In the genomic region with DNA sequence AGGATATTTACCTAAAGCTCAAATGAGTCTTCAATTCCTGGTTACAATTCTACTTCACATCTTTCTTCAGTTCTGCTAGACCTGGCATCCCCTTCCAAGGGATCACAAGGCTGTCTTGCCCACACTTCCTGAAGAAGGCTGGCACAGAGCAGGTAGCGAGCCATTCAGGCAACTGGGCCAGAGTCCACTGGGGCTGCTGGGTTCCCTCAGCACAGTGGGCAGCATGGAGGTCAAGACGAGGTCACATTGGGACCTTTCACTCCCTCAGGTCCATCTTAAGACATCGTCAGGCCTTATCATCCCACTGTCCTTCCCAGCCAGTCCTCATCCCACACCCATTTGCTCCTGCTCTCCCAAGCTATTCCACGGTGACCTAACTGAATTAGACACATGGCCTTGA, we compare ENCODE assay signal across 11 cellular contexts.
DNase-seq lines count a peak whose midpoint lies in the region; ATAC-seq, FAIRE-seq and TF ChIP-seq lines count a peak whose summit lies in the region.
"Had no signal": no experiment of that assay in that cellular context is flagged by ENCODE, and none has a peak within 500 bp of the region (broad histone marks: within the 10 kb centered on the region; RNA-seq: fewer than 3 reads in every experiment).

No MANE protein-coding gene starts in this region.

- POLR2A ChIA-PET in activated CD8-positive, alpha-beta T cell treated with anti-CD3 and anti-CD28 coated beads, Interleukin-2, amount 10 ng/mL, durations not matched to agents 7 days and 5 days (lab: Charles Lee) = interaction anchor here (1.0 to 1.5 kb wide), 2 partner anchors 18 to 143 kb away, joined by 3 to 5 read pairs; partner anchors contain the start of gene HIF1A

- ATAC-seq in activated CD8-positive, alpha-beta T cell treated with anti-CD3 and anti-CD28 coated beads, Interleukin-2, amount 10 ng/mL, durations not matched to agents 7 days and 5 days = no peak
- no peak for ATAC-seq in stimulated activated naive B cell treated with anti-CD40 and anti-IgM and Interleukin-4, amounts not matched to agents 10 μg/mL and 1 μg/mL and 100 μg/mL, for 72 hours (replicated peaks)
- ATAC-seq: Panc1 had no signal

- H3K27ac ChIP-seq in right atrium auricular region = peak overlapping the region; percentile 71 to 78

- H3K27me3 Mint-ChIP-seq in T-helper 2 cell treated with Interferon-gamma antibody and Interleukin-4, amounts not matched to agents 5 μg/mL and 100 μg/mL, for 36 hours (ENCODE audit: low read depth) = no peaks in the 10 kb centered on the region
- no peaks in the 10 kb centered on the region for H3K27me3 Mint-ChIP-seq in activated CD8-positive, alpha-beta T cell treated with anti-CD3 and anti-CD28 coated beads, Interleukin-2, amount 10 ng/mL, durations not matched to agents 7 days and 5 days (ENCODE audit: low read depth)
- no peaks in the 10 kb centered on the region for H3K27me3 Mint-ChIP-seq in stimulated activated naive B cell treated with anti-CD40 and anti-IgM and Interleukin-4, amounts not matched to agents 10 μg/mL and 1 μg/mL and 100 μg/mL, for 72 hours

- H3K36me3 ChIP-seq in right atrium auricular region = no peaks in the 10 kb centered on the region

- no peak for DNase-seq in T-helper 2 cell treated with Interferon-gamma antibody and Interleukin-4, amounts not matched to agents 5 μg/mL and 100 μg/mL, for 36 hours (ENCODE audit: low spot score)
- DNase-seq in T-helper 2 cell = no peak
- no peak for DNase-seq in activated CD8-positive, alpha-beta T cell treated with anti-CD3 and anti-CD28 coated beads, Interleukin-2, amount 10 ng/mL, durations not matched to agents 7 days and 5 days
- no peak for DNase-seq in right atrium auricular region (ENCODE audit: low spot score)
- DNase-seq in stimulated activated naive B cell treated with anti-CD40 and anti-IgM and Interleukin-4, amounts not matched to agents 10 μg/mL and 1 μg/mL and 100 μg/mL, for 72 hours = no peak
- no peak for DNase-seq in iPS-NIHi11 (ENCODE audit: low spot score)
- no peak for DNase-seq in RCC 7860 (ENCODE audit: low spot score)
- no peak for DNase-seq in NCI-H2227 (lab: John Stamatoyannopoulos, UW; ENCODE audit: unreplicated experiment)
- DNase-seq: NCI-H1417 had no signal

- no peak for FAIRE-seq in RCC 7860 (lab: Jason Lieb, UNC)
- FAIRE-seq: A204.1 had no signal

- H3K4me1 ChIP-seq in right atrium auricular region = peaks cover 0 to 43% of the 10 kb centered on the region in 2 donors

- peak overlapping the region; percentile 42 for H3K27ac Mint-ChIP-seq in T-helper 2 cell treated with Interferon-gamma antibody and Interleukin-4, amounts not matched to agents 5 μg/mL and 100 μg/mL, for 36 hours
- H3K27ac Mint-ChIP-seq in activated CD8-positive, alpha-beta T cell treated with anti-CD3 and anti-CD28 coated beads, Interleukin-2, amount 10 ng/mL, durations not matched to agents 7 days and 5 days = peak overlapping the region; percentile 90
- H3K27ac Mint-ChIP-seq in stimulated activated naive B cell treated with anti-CD40 and anti-IgM and Interleukin-4, amounts not matched to agents 10 μg/mL and 1 μg/mL and 100 μg/mL, for 72 hours = peak overlapping the region; percentile 97

- H3K4me3 Mint-ChIP-seq in T-helper 2 cell treated with Interferon-gamma antibody and Interleukin-4, amounts not matched to agents 5 μg/mL and 100 μg/mL, for 36 hours = no peak overlapping the region
- H3K4me3 Mint-ChIP-seq in activated CD8-positive, alpha-beta T cell treated with anti-CD3 and anti-CD28 coated beads, Interleukin-2, amount 10 ng/mL, durations not matched to agents 7 days and 5 days = no peak overlapping the region
- H3K4me3 Mint-ChIP-seq in stimulated activated naive B cell treated with anti-CD40 and anti-IgM and Interleukin-4, amounts not matched to agents 10 μg/mL and 1 μg/mL and 100 μg/mL, for 72 hours = no peak overlapping the region

- no peaks in the 10 kb centered on the region for H3K9me3 ChIP-seq in right atrium auricular region

- no peaks in the 10 kb centered on the region for H3K27me3 ChIP-seq in right atrium auricular region

- no peak overlapping the region for H3K4me3 ChIP-seq in right atrium auricular region

- H3K4me1 Mint-ChIP-seq in T-helper 2 cell treated with Interferon-gamma antibody and Interleukin-4, amounts not matched to agents 5 μg/mL and 100 μg/mL, for 36 hours (ENCODE audit: low read depth) = peaks cover 32% of the 10 kb centered on the region
- peaks cover 52% of the 10 kb centered on the region for H3K4me1 Mint-ChIP-seq in activated CD8-positive, alpha-beta T cell treated with anti-CD3 and anti-CD28 coated beads, Interleukin-2, amount 10 ng/mL, durations not matched to agents 7 days and 5 days (ENCODE audit: low read depth)
- peaks cover 47 to 70% of the 10 kb centered on the region in 2 donors for H3K4me1 Mint-ChIP-seq in stimulated activated naive B cell treated with anti-CD40 and anti-IgM and Interleukin-4, amounts not matched to agents 10 μg/mL and 1 μg/mL and 100 μg/mL, for 72 hours

- H3K36me3 Mint-ChIP-seq in T-helper 2 cell treated with Interferon-gamma antibody and Interleukin-4, amounts not matched to agents 5 μg/mL and 100 μg/mL, for 36 hours (ENCODE audit: low read depth) = peaks cover 62% of the 10 kb centered on the region
- peaks cover 82% of the 10 kb centered on the region for H3K36me3 Mint-ChIP-seq in activated CD8-positive, alpha-beta T cell treated with anti-CD3 and anti-CD28 coated beads, Interleukin-2, amount 10 ng/mL, durations not matched to agents 7 days and 5 days (ENCODE audit: low read depth)
- H3K36me3 Mint-ChIP-seq in stimulated activated naive B cell treated with anti-CD40 and anti-IgM and Interleukin-4, amounts not matched to agents 10 μg/mL and 1 μg/mL and 100 μg/mL, for 72 hours = peaks cover 2 to 3% of the 10 kb centered on the region in 2 donors

- H3K9me3 Mint-ChIP-seq in T-helper 2 cell treated with Interferon-gamma antibody and Interleukin-4, amounts not matched to agents 5 μg/mL and 100 μg/mL, for 36 hours = no peaks in the 10 kb centered on the region
- H3K9me3 Mint-ChIP-seq in activated CD8-positive, alpha-beta T cell treated with anti-CD3 and anti-CD28 coated beads, Interleukin-2, amount 10 ng/mL, durations not matched to agents 7 days and 5 days (ENCODE audit: insufficient read depth) = no peaks in the 10 kb centered on the region
- H3K9me3 Mint-ChIP-seq in stimulated activated naive B cell treated with anti-CD40 and anti-IgM and Interleukin-4, amounts not matched to agents 10 μg/mL and 1 μg/mL and 100 μg/mL, for 72 hours = peaks cover 3 to 5% of the 10 kb centered on the region in 2 donors

- CTCF ChIA-PET in activated CD8-positive, alpha-beta T cell treated with anti-CD3 and anti-CD28 coated beads, Interleukin-2, amount 10 ng/mL, durations not matched to agents 7 days and 5 days (lab: Charles Lee) = interaction anchor here (1.1 to 1.7 kb wide), 6 partner anchors 11 to 285 kb away, joined by 3 to 7 read pairs (median 4); no protein-coding TSS in a partner anchor

- no peak for TF ChIP-seq CTCF in right atrium auricular region (IDR thresholded peaks at IDR 0.05)

Comparison
In these comparisons a context has a peak if more than half of its experiments do, and no peak if none do; other contexts are left out.
1. H3K27ac Mint-ChIP-seq: peak in every context shown above with its lines; median percentile 97 in stimulated activated naive B cell treated with anti-CD40 and anti-IgM and Interleukin-4, amounts not matched to agents 10 μg/mL and 1 μg/mL and 100 μg/mL, for 72 hours; 90 in activated CD8-positive, alpha-beta T cell treated with anti-CD3 and anti-CD28 coated beads, Interleukin-2, amount 10 ng/mL, durations not matched to agents 7 days and 5 days; 42 in T-helper 2 cell treated with Interferon-gamma antibody and Interleukin-4, amounts not matched to agents 5 μg/mL and 100 μg/mL, for 36 hours.